Comparison of ENCODE assay signal across 21 cellular contexts in genomic region chr16:79172306-79172705, GRCh38.
"Had no signal": no experiment of that assay in that cellular context is flagged by ENCODE, and none has a peak within 500 bp of the region (broad histone marks: within the 10 kb centered on the region; RNA-seq: fewer than 3 reads in every experiment).

No MANE protein-coding gene starts in this region.

- ATAC-seq: activated T-cell treated with anti-CD3 and anti-CD28 coated beads, Interleukin-2, amount 50 U/mL, for 72 hours; stimulated activated effector memory CD8-positive, alpha-beta T cell treated with anti-CD3 and anti-CD28 coated beads, Interleukin-12 subunit alpha, Interleukin-12 subunit beta, amount 100 ng/mL, for 72 hours had no signal

- H3K27ac ChIP-seq: ascending aorta, sigmoid colon, stomach, WERI-Rb-1 had no signal

- H3K36me3 ChIP-seq: ascending aorta, sigmoid colon, stomach, WERI-Rb-1 had no signal

- H3K4me3 ChIP-seq: ascending aorta, sigmoid colon, stomach had no signal

- DNase-seq: activated CD4-positive, alpha-beta T cell treated with anti-CD3 and anti-CD28 coated beads for 1 hour; activated gamma-delta T cell; activated T-cell treated with anti-CD3 and anti-CD28 coated beads, Interleukin-2, amount 50 U/mL, for 72 hours; cerebellar nuclear complex; cortex of kidney; erythroblast; foreskin melanocyte; glutamatergic neuron; hypothalamus; islet precursor cell; mammary epithelial cell; midbrain; nucleus accumbens; sigmoid colon; stimulated activated CD4-positive, alpha-beta T cell treated with anti-CD3 and anti-CD28 coated beads, Interleukin-4, amount 100 ng/mL, for 24 hours; stomach; WERI-Rb-1 had no signal

- H3K9me3 ChIP-seq: sigmoid colon had no signal

- H3K4me3 Mint-ChIP-seq: activated naive CD4-positive, alpha-beta T cell treated with anti-CD3 and anti-CD28 coated beads, Interleukin-2, amount 50 U/mL, for 24 hours; activated T-cell treated with anti-CD3 and anti-CD28 coated beads, Interleukin-2, amount 50 U/mL, for 72 hours; nephron; stimulated activated effector memory CD8-positive, alpha-beta T cell treated with anti-CD3 and anti-CD28 coated beads, Interleukin-12 subunit alpha, Interleukin-12 subunit beta, amount 100 ng/mL, for 72 hours had no signal

- H3K27ac Mint-ChIP-seq: activated naive CD4-positive, alpha-beta T cell treated with anti-CD3 and anti-CD28 coated beads, Interleukin-2, amount 50 U/mL, for 24 hours; activated T-cell treated with anti-CD3 and anti-CD28 coated beads, Interleukin-2, amount 50 U/mL, for 72 hours; nephron had no signal

- H3K27me3 ChIP-seq: ascending aorta, sigmoid colon, stomach had no signal

- H3K36me3 Mint-ChIP-seq: stimulated activated effector memory CD8-positive, alpha-beta T cell treated with anti-CD3 and anti-CD28 coated beads, Interleukin-12 subunit alpha, Interleukin-12 subunit beta, amount 100 ng/mL, for 72 hours had no signal
